In genomic region chr9:120711841-120712538, GRCh38 we compare ENCODE assay signal across 8 cellular contexts. TPM values are rescaled to one million over a fixed set of nuclear protein-coding genes. Genes with fewer than 3 reads are reported as not detected.
DNase-seq lines count a peak whose midpoint lies in the region; ATAC-seq and TF ChIP-seq lines count a peak whose summit lies in the region.

No MANE protein-coding gene starts in this region.

- H3K27ac ChIP-seq in CD8-positive, alpha-beta T cell (ENCODE audit: low read depth, low read length): no peak overlapping the region
- H3K27ac ChIP-seq in OCI-LY1 (ENCODE audit: low read depth, low read length, poor library complexity, severe bottlenecking): peak overlapping the region; percentile 52

- H3F3A ChIP-seq in OCI-LY1 (ENCODE audit: insufficient read depth, low read length): no peaks in the 10 kb centered on the region

- H3K4me2 ChIP-seq in OCI-LY1 (ENCODE audit: low read length): peak overlapping the region; percentile 92

- H3K36me3 Mint-ChIP-seq in CD8-positive, alpha-beta T cell: no peaks in the 10 kb centered on the region
- H3K36me3 Mint-ChIP-seq in dendritic cell treated with granulocyte-macrophage colony-stimulating factor and Interleukin-4, amounts not matched to agents 40 ng/mL and 50 ng/mL, for 4 days (ENCODE audit: low read depth): peaks cover 25% of the 10 kb centered on the region

- peak overlapping the region; percentile 83 for H3K4me3 Mint-ChIP-seq in CD8-positive, alpha-beta T cell
- peak overlapping the region; percentile 99 for H3K4me3 Mint-ChIP-seq in dendritic cell treated with granulocyte-macrophage colony-stimulating factor and Interleukin-4, amounts not matched to agents 40 ng/mL and 50 ng/mL, for 4 days

- no peak for ATAC-seq in CD8-positive, alpha-beta T cell
- ATAC-seq in sciatic nerve: no peak
- ATAC-seq in GM18517 (IDR thresholded peaks at IDR 0.05; ENCODE audit: unreplicated experiment): no peak

- peak overlapping the region; percentile 82; the same call in 1 of the 2 replicates for H3K9ac ChIP-seq in OCI-LY1 (ENCODE audit: low read length)

- peaks cover 43% of the 10 kb centered on the region for H3K4me1 ChIP-seq in CD8-positive, alpha-beta T cell (ENCODE audit: insufficient read depth, low read length)
- H3K4me1 ChIP-seq in OCI-LY1 (ENCODE audit: insufficient read depth, low read length, severe bottlenecking) (peaks cover 52% of the 10 kb centered on the region), neuron (ENCODE audit: insufficient read depth, low read length) (peaks cover 34% of the 10 kb centered on the region)

- H2AFZ ChIP-seq in OCI-LY1 (ENCODE audit: low read length) (no peak overlapping the region), neuron (ENCODE audit: low read depth, low read length) (no peak overlapping the region)

- intact Hi-C loops in CD8-positive, alpha-beta T cell (cut with DNase I, micrococcal nuclease): loop anchor here (2.0 to 10.0 kb wide), 6 partner anchors 90 to 1383 kb away; partner anchors contain the start of genes CDK5RAP2 (in 2 of the 2), RAB14 (in 1 of the 2) and TTLL11 (in 1 of the 2)
- intact Hi-C loops in dendritic cell treated with granulocyte-macrophage colony-stimulating factor and Interleukin-4, amounts not matched to agents 40 ng/mL and 50 ng/mL, for 4 days (cut with micrococcal nuclease): loop anchor here (2.0 to 5.0 kb wide), 2 partner anchors 40 to 93 kb away; no protein-coding TSS in a partner anchor
- intact Hi-C loops in sciatic nerve (cut with DNase I): loop anchor here (10.0 kb wide), 1 partner anchor 87 kb away; no protein-coding TSS in a partner anchor

- no peak for TF ChIP-seq CTCF in CD8-positive, alpha-beta T cell (IDR thresholded peaks at IDR 0.05)
- TF ChIP-seq CTCF in OCI-LY1 (IDR thresholded peaks at IDR 0.05; ENCODE audit: low read length): no peak

- no peaks in the 10 kb centered on the region for H3K36me3 ChIP-seq in CD8-positive, alpha-beta T cell (ENCODE audit: insufficient read depth, low read length)
- no peaks in the 10 kb centered on the region for H3K36me3 ChIP-seq in OCI-LY1 (ENCODE audit: insufficient read depth, low read length)
- H3K36me3 ChIP-seq in neuron (ENCODE audit: insufficient read depth, low read length): peaks cover 10% of the 10 kb centered on the region

- DNase-seq in CD8-positive, alpha-beta T cell: no peak
- no peak for DNase-seq in sciatic nerve (ENCODE audit: low spot score)
- DNase-seq in activated CD4-positive, alpha-beta T cell treated with anti-CD3 and anti-CD28 coated beads for 48 hours: no peak
- no peak for DNase-seq in NCI-H2029 (lab: John Stamatoyannopoulos, UW)

- no peaks in the 10 kb centered on the region for H3K9me3 ChIP-seq in CD8-positive, alpha-beta T cell (ENCODE audit: low read length)
- H3K9me3 ChIP-seq in OCI-LY1 (ENCODE audit: low read length): no peaks in the 10 kb centered on the region
- no peaks in the 10 kb centered on the region for H3K9me3 ChIP-seq in neuron (ENCODE audit: low read length)

- H4K20me1 ChIP-seq in OCI-LY1 (ENCODE audit: insufficient read depth, low read length): no peaks in the 10 kb centered on the region

- H3K9me2 ChIP-seq in OCI-LY1 (ENCODE audit: low read depth, low read length): no peaks in the 10 kb centered on the region

- H3K27me3 Mint-ChIP-seq in CD8-positive, alpha-beta T cell (ENCODE audit: low read depth): no peaks in the 10 kb centered on the region
- no peaks in the 10 kb centered on the region for H3K27me3 Mint-ChIP-seq in dendritic cell treated with granulocyte-macrophage colony-stimulating factor and Interleukin-4, amounts not matched to agents 40 ng/mL and 50 ng/mL, for 4 days

- H3K27me3 ChIP-seq in CD8-positive, alpha-beta T cell (ENCODE audit: insufficient read depth, low read length): no peaks in the 10 kb centered on the region
- no peaks in the 10 kb centered on the region for H3K27me3 ChIP-seq in OCI-LY1 (ENCODE audit: insufficient read depth, low read length)
- H3K27me3 ChIP-seq in neuron (ENCODE audit: insufficient read depth, low read length): no peaks in the 10 kb centered on the region

- POLR2A ChIA-PET in CD8-positive, alpha-beta T cell (lab: Charles Lee): interaction anchor here (0.7 to 0.8 kb wide), 2 partner anchors 10 to 489 kb away, joined by 3 read pairs; no protein-coding TSS in a partner anchor

- peaks cover 37% of the 10 kb centered on the region for H3K4me1 Mint-ChIP-seq in CD8-positive, alpha-beta T cell (ENCODE audit: low read depth)
- peaks cover 44% of the 10 kb centered on the region for H3K4me1 Mint-ChIP-seq in dendritic cell treated with granulocyte-macrophage colony-stimulating factor and Interleukin-4, amounts not matched to agents 40 ng/mL and 50 ng/mL, for 4 days (ENCODE audit: low read depth)

- peak overlapping the region; percentile 2 for H3K4me3 ChIP-seq in CD8-positive, alpha-beta T cell (ENCODE audit: low read depth, low read length)
- H3K4me3 ChIP-seq in OCI-LY1 (ENCODE audit: low read depth, low read length, poor library complexity, severe bottlenecking) (peak overlapping the region; percentile 84), neuron (ENCODE audit: low read length) (peak overlapping the region; percentile 93)

- CTCF ChIA-PET in CD8-positive, alpha-beta T cell (lab: Charles Lee): interaction anchor here (0.6 to 1.1 kb wide), 3 partner anchors 44 to 608 kb away, joined by 3 to 4 read pairs (median 4); no protein-coding TSS in a partner anchor

- H3K79me2 ChIP-seq in OCI-LY1 (ENCODE audit: insufficient read depth, low read length): peaks cover 15% of the 10 kb centered on the region; the same call in 1 of the 2 replicates

- H3K9me3 Mint-ChIP-seq in CD8-positive, alpha-beta T cell: no peaks in the 10 kb centered on the region
- no peaks in the 10 kb centered on the region for H3K9me3 Mint-ChIP-seq in dendritic cell treated with granulocyte-macrophage colony-stimulating factor and Interleukin-4, amounts not matched to agents 40 ng/mL and 50 ng/mL, for 4 days

- peak overlapping the region; percentile 86 for H3K27ac Mint-ChIP-seq in CD8-positive, alpha-beta T cell
- peak overlapping the region; percentile 98 for H3K27ac Mint-ChIP-seq in dendritic cell treated with granulocyte-macrophage colony-stimulating factor and Interleukin-4, amounts not matched to agents 40 ng/mL and 50 ng/mL, for 4 days

RNA-seq across cellular contexts. Expression of gene MEGF9, which starts 2.3 kb away (rescaled TPM):
- 1 to 10 TPM; 3.0 to 3.1 TPM for total RNA-seq in CD8-positive, alpha-beta T cell
- total RNA-seq in sciatic nerve: 132 TPM

Comparison
In these comparisons a context has a peak if more than half of its experiments do, and no peak if none do; other contexts are left out.
1. H3K4me3 ChIP-seq: peak in every context shown above with its lines; median percentile 93 in neuron; 84 in OCI-LY1; 2 in CD8-positive, alpha-beta T cell.
2. RNA of gene MEGF9, which starts 2.3 kb away (total RNA-seq): 132 TPM in sciatic nerve (single experiment); 3.0 to 3.1 TPM in CD8-positive, alpha-beta T cell; every median in the first group is over 10 times any median in the second.